Comparison of ENCODE assay signal across 2 cellular contexts in genomic region chr6:134851548-134851947, GRCh38.
TF ChIP-seq lines count a peak whose summit lies in the region.

No MANE protein-coding gene starts in this region.

TF ChIP-seq in GM23338, 12 proteins besides CTCF, POLR2A, EP300 and RAD21:
- TF ChIP-seq JUNB (IDR thresholded peaks at IDR 0.05; ENCODE audit: unreplicated experiment) (no peak), STAT1 (IDR thresholded peaks at IDR 0.05; ENCODE audit: unreplicated experiment) (no peak)

TF ChIP-seq in IMR-90, 13 proteins besides CTCF, POLR2A, EP300 and RAD21:
- TF ChIP-seq MXI1 (IDR thresholded peaks at IDR 0.05; ENCODE audit: borderline replicate concordance, low read depth, low read length) (no peak), RCOR1 (IDR thresholded peaks at IDR 0.05; ENCODE audit: insufficient replicate concordance, low read length) (no peak), CHD1 (IDR thresholded peaks at IDR 0.05; ENCODE audit: low read depth, low read length) (no peak), CEBPB (IDR thresholded peaks at IDR 0.05; ENCODE audit: low read depth, low read length) (no peak), SMC3 (IDR thresholded peaks at IDR 0.05; ENCODE audit: low read depth, low read length) (no peak), MAZ (IDR thresholded peaks at IDR 0.05; ENCODE audit: borderline replicate concordance, low read depth, low read length) (no peak), USF2 (IDR thresholded peaks at IDR 0.05; ENCODE audit: low read depth, low read length) (no peak), BHLHE40 (IDR thresholded peaks at IDR 0.05; ENCODE audit: low read depth, low read length) (no peak), NFE2L2 (IDR thresholded peaks at IDR 0.05; ENCODE audit: low read depth, low read length) (no peak), FOS (IDR thresholded peaks at IDR 0.05; ENCODE audit: low read depth, low read length) (no peak), RFX5 (IDR thresholded peaks at IDR 0.05; ENCODE audit: low read depth, low read length) (no peak), MAFK (IDR thresholded peaks at IDR 0.05; ENCODE audit: low read depth, low read length) (no peak), ELK1 (IDR thresholded peaks at IDR 0.05; ENCODE audit: borderline replicate concordance, low read depth, low read length) (no peak)
